ENCODE assay signal across 20 cellular contexts in genomic region chr3:138230525-138230924, GRCh38. TPM values are rescaled to one million over a fixed set of nuclear protein-coding genes. Genes with fewer than 3 reads are reported as not detected.
A peak's percentile ranks its signal among the peaks of the same experiment; 100 is the strongest.
DNase-seq lines count a peak whose midpoint lies in the region; ATAC-seq, FAIRE-seq and TF ChIP-seq lines count a peak whose summit lies in the region.
"Had no signal": no experiment of that assay in that cellular context is flagged by ENCODE, and none has a peak within 500 bp of the region (broad histone marks: within the 10 kb centered on the region; RNA-seq: fewer than 3 reads in every experiment).

No MANE protein-coding gene starts in this region.

- H3K4me3 ChIP-seq in BJ (ENCODE audit: low read depth, low read length): no peak overlapping the region
- H3K4me3 ChIP-seq: BLaER1 treated with 17β-estradiol and CSF1 and Interleukin-3, amounts not matched to agents 10 nM and 100 nM; gastroesophageal sphincter; GM23338; K562; transverse colon had no signal

- CTCF ChIA-PET in BJ (lab: Yijun Ruan, JAX): interaction anchor here (1.6 kb wide), 1 partner anchor 12 kb away, joined by 8 read pairs; no protein-coding TSS in a partner anchor

- ATAC-seq in SK-N-SH treated with all-trans-retinoic acid at 6 μM for 48 hours: peak; percentile 31; the same call in 1 of the 3 replicates
- no peak for ATAC-seq in HG02840 (IDR thresholded peaks at IDR 0.05; ENCODE audit: low FRiP score, unreplicated experiment)
- ATAC-seq in GM19452 (IDR thresholded peaks at IDR 0.05; ENCODE audit: unreplicated experiment): no peak
- ATAC-seq: gastroesophageal sphincter; GM23338; K562; stimulated activated memory B cell treated with anti-CD40 and anti-IgM and Interleukin-4, amounts not matched to agents 10 μg/mL and 1 μg/mL and 100 μg/mL, for 72 hours; WTC11 had no signal

- DNase-seq in BJ (ENCODE audit: low read depth) (peak; percentile 9), GM19239 (ENCODE audit: insufficient read length, low spot score) (no peak), hepatic stellate cell (ENCODE audit: low spot score) (peak; percentile 14), DMS114 treated with DMSO at 0.1 percent for 48 hours (lab: John Stamatoyannopoulos, UW; ENCODE audit: unreplicated experiment) (no peak), midbrain (lab: John Stamatoyannopoulos, UW) (no peak)
- DNase-seq: NCI-H1048, NCI-H2081 treated with DMSO at 0.1 percent for 48 hours, NCI-H524, posterior cingulate gyrus, SHP77 treated with DMSO at 0.1 percent for 48 hours, transverse colon had no signal

- TF ChIP-seq CTCF in BJ (IDR thresholded peaks at IDR 0.05; ENCODE audit: insufficient read depth, low read depth, low read length): no peak

- FAIRE-seq in GM19239 (lab: Jason Lieb, UNC): peak; percentile 61
- FAIRE-seq: K562 had no signal

- H3K36me3 ChIP-seq in BJ (ENCODE audit: control insufficient read depth, insufficient read depth, low read length): no peaks in the 10 kb centered on the region

- POLR2A ChIA-PET in BJ (lab: Charles Lee): no interaction called here

- no peaks in the 10 kb centered on the region for H3K27me3 ChIP-seq in BJ (ENCODE audit: control insufficient read depth, insufficient read depth, low read length)
- H3K27me3 ChIP-seq: BLaER1 treated with 17β-estradiol and CSF1 and Interleukin-3, amounts not matched to agents 10 nM and 100 nM; gastroesophageal sphincter; transverse colon had no signal

TF ChIP-seq in SK-N-SH treated with all-trans-retinoic acid at 6 μM for 48 hours, 23 proteins besides CTCF, POLR2A, EP300 and RAD21:
- TF ChIP-seq, protein P1, sequence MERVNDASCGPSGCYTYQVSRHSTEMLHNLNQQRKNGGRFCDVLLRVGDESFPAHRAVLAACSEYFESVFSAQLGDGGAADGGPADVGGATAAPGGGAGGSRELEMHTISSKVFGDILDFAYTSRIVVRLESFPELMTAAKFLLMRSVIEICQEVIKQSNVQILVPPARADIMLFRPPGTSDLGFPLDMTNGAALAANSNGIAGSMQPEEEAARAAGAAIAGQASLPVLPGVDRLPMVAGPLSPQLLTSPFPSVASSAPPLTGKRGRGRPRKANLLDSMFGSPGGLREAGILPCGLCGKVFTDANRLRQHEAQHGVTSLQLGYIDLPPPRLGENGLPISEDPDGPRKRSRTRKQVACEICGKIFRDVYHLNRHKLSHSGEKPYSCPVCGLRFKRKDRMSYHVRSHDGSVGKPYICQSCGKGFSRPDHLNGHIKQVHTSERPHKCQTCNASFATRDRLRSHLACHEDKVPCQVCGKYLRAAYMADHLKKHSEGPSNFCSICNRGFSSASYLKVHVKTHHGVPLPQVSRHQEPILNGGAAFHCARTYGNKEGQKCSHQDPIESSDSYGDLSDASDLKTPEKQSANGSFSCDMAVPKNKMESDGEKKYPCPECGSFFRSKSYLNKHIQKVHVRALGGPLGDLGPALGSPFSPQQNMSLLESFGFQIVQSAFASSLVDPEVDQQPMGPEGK (CRISPR knock-in tag; IDR thresholded peaks at IDR 0.05; ENCODE audit: borderline replicate concordance): no peak
- no peak for TF ChIP-seq ZFP3 (CRISPR knock-in tag; IDR thresholded peaks at IDR 0.05)
- no peak for TF ChIP-seq RARB (CRISPR knock-in tag; IDR thresholded peaks at IDR 0.05)
- no peak for TF ChIP-seq ESRRG (CRISPR knock-in tag; IDR thresholded peaks at IDR 0.05)
- TF ChIP-seq OSR1 (CRISPR knock-in tag; IDR thresholded peaks at IDR 0.05): no peak
- TF ChIP-seq PPARA (CRISPR knock-in tag; IDR thresholded peaks at IDR 0.05; ENCODE audit: borderline replicate concordance): no peak
- no peak for TF ChIP-seq ZNF8 (CRISPR knock-in tag; IDR thresholded peaks at IDR 0.05)
- TF ChIP-seq ZFP30 (CRISPR knock-in tag; IDR thresholded peaks at IDR 0.05): no peak
- TF ChIP-seq, protein P2, sequence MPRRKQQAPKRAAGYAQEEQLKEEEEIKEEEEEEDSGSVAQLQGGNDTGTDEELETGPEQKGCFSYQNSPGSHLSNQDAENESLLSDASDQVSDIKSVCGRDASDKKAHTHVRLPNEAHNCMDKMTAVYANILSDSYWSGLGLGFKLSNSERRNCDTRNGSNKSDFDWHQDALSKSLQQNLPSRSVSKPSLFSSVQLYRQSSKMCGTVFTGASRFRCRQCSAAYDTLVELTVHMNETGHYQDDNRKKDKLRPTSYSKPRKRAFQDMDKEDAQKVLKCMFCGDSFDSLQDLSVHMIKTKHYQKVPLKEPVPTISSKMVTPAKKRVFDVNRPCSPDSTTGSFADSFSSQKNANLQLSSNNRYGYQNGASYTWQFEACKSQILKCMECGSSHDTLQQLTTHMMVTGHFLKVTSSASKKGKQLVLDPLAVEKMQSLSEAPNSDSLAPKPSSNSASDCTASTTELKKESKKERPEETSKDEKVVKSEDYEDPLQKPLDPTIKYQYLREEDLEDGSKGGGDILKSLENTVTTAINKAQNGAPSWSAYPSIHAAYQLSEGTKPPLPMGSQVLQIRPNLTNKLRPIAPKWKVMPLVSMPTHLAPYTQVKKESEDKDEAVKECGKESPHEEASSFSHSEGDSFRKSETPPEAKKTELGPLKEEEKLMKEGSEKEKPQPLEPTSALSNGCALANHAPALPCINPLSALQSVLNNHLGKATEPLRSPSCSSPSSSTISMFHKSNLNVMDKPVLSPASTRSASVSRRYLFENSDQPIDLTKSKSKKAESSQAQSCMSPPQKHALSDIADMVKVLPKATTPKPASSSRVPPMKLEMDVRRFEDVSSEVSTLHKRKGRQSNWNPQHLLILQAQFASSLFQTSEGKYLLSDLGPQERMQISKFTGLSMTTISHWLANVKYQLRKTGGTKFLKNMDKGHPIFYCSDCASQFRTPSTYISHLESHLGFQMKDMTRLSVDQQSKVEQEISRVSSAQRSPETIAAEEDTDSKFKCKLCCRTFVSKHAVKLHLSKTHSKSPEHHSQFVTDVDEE (CRISPR knock-in tag; IDR thresholded peaks at IDR 0.05): no peak
- no peak for TF ChIP-seq ARNTL (CRISPR knock-in tag; IDR thresholded peaks at IDR 0.05; ENCODE audit: borderline replicate concordance, low read depth)
- no peak for TF ChIP-seq GLIS3 (CRISPR knock-in tag; IDR thresholded peaks at IDR 0.05)
- no peak for TF ChIP-seq ISL1 (CRISPR knock-in tag; IDR thresholded peaks at IDR 0.05)
- TF ChIP-seq ZNF565 (CRISPR knock-in tag; conservative IDR thresholded peaks at IDR 0.05; ENCODE audit: low read depth): no peak
- no peak for TF ChIP-seq CSDC2 (CRISPR knock-in tag; IDR thresholded peaks at IDR 0.05)
- TF ChIP-seq TOX (CRISPR knock-in tag; IDR thresholded peaks at IDR 0.05; ENCODE audit: borderline replicate concordance): no peak
- TF ChIP-seq, protein P3, sequence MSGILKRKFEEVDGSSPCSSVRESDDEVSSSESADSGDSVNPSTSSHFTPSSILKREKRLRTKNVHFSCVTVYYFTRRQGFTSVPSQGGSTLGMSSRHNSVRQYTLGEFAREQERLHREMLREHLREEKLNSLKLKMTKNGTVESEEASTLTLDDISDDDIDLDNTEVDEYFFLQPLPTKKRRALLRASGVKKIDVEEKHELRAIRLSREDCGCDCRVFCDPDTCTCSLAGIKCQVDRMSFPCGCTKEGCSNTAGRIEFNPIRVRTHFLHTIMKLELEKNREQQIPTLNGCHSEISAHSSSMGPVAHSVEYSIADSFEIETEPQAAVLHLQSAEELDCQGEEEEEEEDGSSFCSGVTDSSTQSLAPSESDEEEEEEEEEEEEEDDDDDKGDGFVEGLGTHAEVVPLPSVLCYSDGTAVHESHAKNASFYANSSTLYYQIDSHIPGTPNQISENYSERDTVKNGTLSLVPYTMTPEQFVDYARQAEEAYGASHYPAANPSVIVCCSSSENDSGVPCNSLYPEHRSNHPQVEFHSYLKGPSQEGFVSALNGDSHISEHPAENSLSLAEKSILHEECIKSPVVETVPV (CRISPR knock-in tag; IDR thresholded peaks at IDR 0.05): no peak
- TF ChIP-seq, protein P4, sequence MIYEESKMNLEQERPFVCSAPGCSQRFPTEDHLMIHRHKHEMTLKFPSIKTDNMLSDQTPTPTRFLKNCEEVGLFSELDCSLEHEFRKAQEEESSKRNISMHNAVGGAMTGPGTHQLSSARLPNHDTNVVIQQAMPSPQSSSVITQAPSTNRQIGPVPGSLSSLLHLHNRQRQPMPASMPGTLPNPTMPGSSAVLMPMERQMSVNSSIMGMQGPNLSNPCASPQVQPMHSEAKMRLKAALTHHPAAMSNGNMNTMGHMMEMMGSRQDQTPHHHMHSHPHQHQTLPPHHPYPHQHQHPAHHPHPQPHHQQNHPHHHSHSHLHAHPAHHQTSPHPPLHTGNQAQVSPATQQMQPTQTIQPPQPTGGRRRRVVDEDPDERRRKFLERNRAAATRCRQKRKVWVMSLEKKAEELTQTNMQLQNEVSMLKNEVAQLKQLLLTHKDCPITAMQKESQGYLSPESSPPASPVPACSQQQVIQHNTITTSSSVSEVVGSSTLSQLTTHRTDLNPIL (CRISPR knock-in tag; IDR thresholded peaks at IDR 0.05; ENCODE audit: low read depth): no peak
- TF ChIP-seq SNAI2 (CRISPR knock-in tag; IDR thresholded peaks at IDR 0.05): no peak
- TF ChIP-seq ZC3H10 (CRISPR knock-in tag; IDR thresholded peaks at IDR 0.05): no peak

RNA-seq across cellular contexts. Expression of gene ARMC8, which starts 43.4 kb away (rescaled TPM):
- polyA plus RNA-seq in BJ (2011; rRNA removed): 52.7 and 53.5 TPM in 2 replicates
- 87.7 and 114 TPM in 2 replicates for polyA minus RNA-seq in BJ (2011; rRNA and poly(A)+ RNA removed)

RNA-seq across cellular contexts. Expression of gene DBR1, which starts 55.8 kb away (rescaled TPM):
- polyA plus RNA-seq in BJ (2011; rRNA removed): 6.0 and 7.1 TPM in 2 replicates
- 3.3 and 3.6 TPM in 2 replicates for polyA minus RNA-seq in BJ (2011; rRNA and poly(A)+ RNA removed)

Comparison
In these comparisons a context has a peak if more than half of its experiments do, and no peak if none do; other contexts are left out.
1. DNase-seq: peak in BJ (single experiment) and hepatic stellate cell (single experiment); none in GM19239 (single experiment), DMS114 treated with DMSO at 0.1 percent for 48 hours (single experiment) and midbrain (single experiment).